5 cellular contexts compared by ENCODE assay signal in genomic region chr6:149733321-149733720, GRCh38.
"Had no signal": no experiment of that assay in that cellular context is flagged by ENCODE, and none has a peak within 500 bp of the region (broad histone marks: within the 10 kb centered on the region; RNA-seq: fewer than 3 reads in every experiment).

No MANE protein-coding gene starts in this region.

- ATAC-seq: HepG2, K562 had no signal

- H3K9me3 Mint-ChIP-seq: IgD-negative memory B cell had no signal

- H3K4me3 ChIP-seq: K562 had no signal

- DNase-seq: KBM-7 had no signal

- H3K27ac Mint-ChIP-seq: IgD-negative memory B cell had no signal

- H3K27ac ChIP-seq: HL-60 had no signal

- H3K27me3 Mint-ChIP-seq: IgD-negative memory B cell had no signal
